ENCODE assay signal across 15 cellular contexts in genomic region chr6:109428889-109429477, GRCh38.
DNase-seq lines count a peak whose midpoint lies in the region; ATAC-seq and TF ChIP-seq lines count a peak whose summit lies in the region.
"Had no signal": no experiment of that assay in that cellular context is flagged by ENCODE, and none has a peak within 500 bp of the region (broad histone marks: within the 10 kb centered on the region; RNA-seq: fewer than 3 reads in every experiment).

No MANE protein-coding gene starts in this region.

- no peak for ATAC-seq in stimulated activated effector memory CD8-positive, alpha-beta T cell treated with anti-CD3 and anti-CD28 coated beads, Interleukin-12 subunit alpha, Interleukin-12 subunit beta, amount 100 ng/mL, for 72 hours
- no peak for ATAC-seq in GM18873 (IDR thresholded peaks at IDR 0.05; ENCODE audit: low FRiP score, unreplicated experiment)
- ATAC-seq: esophagus mucosa; stimulated activated naive CD8-positive, alpha-beta T cell treated with anti-CD3 and anti-CD28 coated beads, Interleukin-15, amount 100 ng/mL, for 72 hours had no signal

- H3K9ac ChIP-seq in mucosa of rectum (ENCODE audit: low read depth in 1 of 2, low read length in 2 of 2) = no peak overlapping the region

- TF ChIP-seq CTCF in C4-2B (conservative IDR thresholded peaks at IDR 0.05) (no peak), LNCaP clone FGC (IDR thresholded peaks at IDR 0.05; ENCODE audit: control insufficient read depth, extremely low read depth, insufficient read depth) (no peak), GM10248 (IDR thresholded peaks at IDR 0.05; ENCODE audit: control extremely low read depth, extremely low read depth, low read depth, missing control alignments) (no peak)

- no peak overlapping the region for H3K4me3 ChIP-seq in LNCaP clone FGC (ENCODE audit: low read depth, low read length)
- peak overlapping the region; percentile 27 to 29 for H3K4me3 ChIP-seq in mucosa of rectum (ENCODE audit: low read length in 2 of 2)

- POLR2A ChIA-PET in GM10248 (lab: Yijun Ruan, JAX) = no interaction called here

- H3K27ac Mint-ChIP-seq in stimulated activated effector memory CD8-positive, alpha-beta T cell treated with anti-CD3 and anti-CD28 coated beads, Interleukin-12 subunit alpha, Interleukin-12 subunit beta, amount 100 ng/mL, for 72 hours = no peak overlapping the region
- H3K27ac Mint-ChIP-seq: CD8-positive, alpha-beta memory T cell had no signal

- no peaks in the 10 kb centered on the region for H3K27me3 ChIP-seq in mucosa of rectum (ENCODE audit: control insufficient read depth in 2 of 2, insufficient read depth in 2 of 2, low read length in 2 of 2)

- DNase-seq in LNCaP clone FGC (ENCODE audit: low read depth) (peak; percentile 81), dedifferentiated amniotic fluid mesenchymal stem cell (ENCODE audit: extremely low spot score) (peak; percentile 59), GM10248 (ENCODE audit: extremely low spot score) (no peak), iPS-NIHi11 (ENCODE audit: low spot score) (no peak)
- DNase-seq in stimulated activated effector memory CD8-positive, alpha-beta T cell treated with anti-CD3 and anti-CD28 coated beads, Interleukin-12 subunit alpha, Interleukin-12 subunit beta, amount 100 ng/mL, for 72 hours (ENCODE audit: low spot score in 2 of 2) = no peak
- DNase-seq: activated CD4-positive, alpha-beta T cell treated with anti-CD3 and anti-CD28 coated beads, Interleukin-2, amount 50 U/mL, for 4 hours; activated naive CD4-positive, alpha-beta T cell; CD8-positive, alpha-beta memory T cell; NCI-H2081; stimulated activated naive CD8-positive, alpha-beta T cell treated with anti-CD3 and anti-CD28 coated beads, Interleukin-15, amount 100 ng/mL, for 72 hours; T1000 had no signal

- no peaks in the 10 kb centered on the region for H3K9me3 Mint-ChIP-seq in stimulated activated effector memory CD8-positive, alpha-beta T cell treated with anti-CD3 and anti-CD28 coated beads, Interleukin-12 subunit alpha, Interleukin-12 subunit beta, amount 100 ng/mL, for 72 hours
- H3K9me3 Mint-ChIP-seq: CD8-positive, alpha-beta memory T cell; stimulated activated naive CD8-positive, alpha-beta T cell treated with anti-CD3 and anti-CD28 coated beads, Interleukin-15, amount 100 ng/mL, for 72 hours had no signal

- H3K4me3 Mint-ChIP-seq in stimulated activated effector memory CD8-positive, alpha-beta T cell treated with anti-CD3 and anti-CD28 coated beads, Interleukin-12 subunit alpha, Interleukin-12 subunit beta, amount 100 ng/mL, for 72 hours = no peak overlapping the region
- H3K4me3 Mint-ChIP-seq: CD8-positive, alpha-beta memory T cell; stimulated activated naive CD8-positive, alpha-beta T cell treated with anti-CD3 and anti-CD28 coated beads, Interleukin-15, amount 100 ng/mL, for 72 hours had no signal

- CTCF ChIA-PET in GM10248 (lab: Yijun Ruan, JAX) = interaction anchor here (0.6 kb wide), 1 partner anchor 79 kb away, joined by 3 read pairs; no protein-coding TSS in a partner anchor

- H3K4me1 Mint-ChIP-seq in stimulated activated effector memory CD8-positive, alpha-beta T cell treated with anti-CD3 and anti-CD28 coated beads, Interleukin-12 subunit alpha, Interleukin-12 subunit beta, amount 100 ng/mL, for 72 hours = no peaks in the 10 kb centered on the region

- H3K36me3 ChIP-seq in mucosa of rectum (ENCODE audit: control insufficient read depth in 2 of 2, insufficient read depth in 2 of 2, low read length in 2 of 2) = no peaks in the 10 kb centered on the region

- peak overlapping the region; percentile 82 for H3K27ac ChIP-seq in C4-2B
- H3K27ac ChIP-seq in mucosa of rectum (ENCODE audit: low read depth in 2 of 2, low read length in 2 of 2) = no peak overlapping the region

- H3K4me1 ChIP-seq in mucosa of rectum (ENCODE audit: control insufficient read depth in 2 of 2, insufficient read depth in 2 of 2, low read length in 2 of 2) = peaks cover 0 to 5% of the 10 kb centered on the region in 2 donors

- no peaks in the 10 kb centered on the region for H3K36me3 Mint-ChIP-seq in stimulated activated effector memory CD8-positive, alpha-beta T cell treated with anti-CD3 and anti-CD28 coated beads, Interleukin-12 subunit alpha, Interleukin-12 subunit beta, amount 100 ng/mL, for 72 hours
- H3K36me3 Mint-ChIP-seq: CD8-positive, alpha-beta memory T cell had no signal

- no peaks in the 10 kb centered on the region for H3K9me3 ChIP-seq in mucosa of rectum (ENCODE audit: control insufficient read depth in 2 of 2, low read length in 2 of 2)

Comparison
In these comparisons a context has a peak if more than half of its experiments do, and no peak if none do; other contexts are left out.
1. DNase-seq: peak in LNCaP clone FGC (single experiment) and dedifferentiated amniotic fluid mesenchymal stem cell (single experiment); none in GM10248 (single experiment), iPS-NIHi11 (single experiment) and stimulated activated effector memory CD8-positive, alpha-beta T cell treated with anti-CD3 and anti-CD28 coated beads, Interleukin-12 subunit alpha, Interleukin-12 subunit beta, amount 100 ng/mL, for 72 hours (0 of 2).